ENCODE assay signal across 8 cellular contexts in the genomic region with DNA sequence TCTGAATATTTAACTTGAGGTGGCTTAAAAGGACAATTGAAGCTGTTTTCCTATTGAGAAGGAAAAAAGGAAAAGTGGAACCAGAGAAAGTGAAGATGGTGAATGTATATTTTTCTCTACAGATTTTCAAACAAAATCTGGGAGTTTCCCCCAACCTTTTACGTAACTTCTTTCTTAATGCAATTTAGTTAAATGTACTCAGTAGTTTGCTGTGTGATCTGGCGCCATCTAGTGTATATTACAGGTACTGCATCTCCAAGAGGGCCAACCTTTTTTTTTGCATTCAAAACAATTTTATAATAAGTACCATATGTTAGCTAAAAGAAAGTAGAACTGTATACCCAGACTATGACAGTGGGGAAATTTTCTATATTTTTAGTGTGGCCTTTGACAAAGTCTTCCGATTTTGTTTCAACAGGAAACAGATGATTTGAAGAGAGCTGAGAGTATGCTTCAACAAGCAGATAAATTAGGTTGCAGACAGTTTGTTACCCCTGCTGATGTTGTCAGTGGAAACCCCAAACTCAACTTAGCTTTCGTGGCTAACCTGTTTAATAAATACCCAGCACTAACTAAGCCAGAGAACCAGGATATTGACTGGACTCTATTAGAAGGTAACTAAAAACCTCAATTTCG.
A peak's percentile ranks its signal among the peaks of the same experiment; 100 is the strongest.
DNase-seq lines count a peak whose midpoint lies in the region; TF ChIP-seq lines count a peak whose summit lies in the region.

No MANE protein-coding gene starts in this region.

- H3K36me3 ChIP-seq in HEK293 (ENCODE audit: control insufficient read depth in 2 of 2, insufficient read depth in 1 of 2, low read length in 2 of 2) (peaks cover 47 to 73% of the 10 kb centered on the region in 2 experiments), subcutaneous abdominal adipose tissue (ENCODE audit: control insufficient read depth in 5 of 5, insufficient read depth in 5 of 5, low read length in 5 of 5) (peaks cover 13 to 26% (median 20%) of the 10 kb centered on the region in 5 donors)

- H3K27ac ChIP-seq in HEK293 (ENCODE audit: extremely low read depth, low read depth, low read length) = no peak overlapping the region
- peak overlapping the region; percentile 63 for H3K27ac ChIP-seq in subcutaneous abdominal adipose tissue (ENCODE audit: low read depth, low read length)

- DNase-seq in NCI-H2029 treated with DMSO at 0.1 percent for 48 hours (lab: John Stamatoyannopoulos, UW) (peak; percentile 5), NCI-H2029 (lab: John Stamatoyannopoulos, UW) (no peak), NOMO-1 treated with dmso at 0.1 percent for 144 hours (lab: John Stamatoyannopoulos, UW; ENCODE audit: unreplicated experiment) (peak; percentile 13), brain pericyte (ENCODE audit: low read depth, low spot score) (peak; percentile 71), kidney glomerular epithelial cell (lab: John Stamatoyannopoulos, UW) (peak; percentile 18), occipital lobe (lab: John Stamatoyannopoulos, UW) (no peak)

- no peaks in the 10 kb centered on the region for H3K9me3 ChIP-seq in HEK293 (ENCODE audit: control insufficient read depth, insufficient read depth, low read depth, low read length)
- H3K9me3 ChIP-seq in subcutaneous abdominal adipose tissue (ENCODE audit: control insufficient read depth in 5 of 5, low read length in 5 of 5) = no peaks in the 10 kb centered on the region

- H3K9ac ChIP-seq in subcutaneous abdominal adipose tissue (ENCODE audit: low read length in 5 of 5) = no peak overlapping the region

- H3K4me3 ChIP-seq in HEK293 (ENCODE audit: low read depth, low read length) (no peak overlapping the region), subcutaneous abdominal adipose tissue (ENCODE audit: low read depth in 1 of 5, low read length in 5 of 5) (no peak overlapping the region)

- POLR2A ChIA-PET in HEK293 (lab: Yijun Ruan, JAX) = no interaction called here

- TF ChIP-seq CTCF in HEK293 (tag by site-specific recombination; IDR thresholded peaks at IDR 0.05) = peak; percentile 47; the same call in 1 of the 2 replicates

- H3K4me1 ChIP-seq in HEK293 (ENCODE audit: control insufficient read depth, insufficient read depth, low read length) (no peaks in the 10 kb centered on the region), subcutaneous abdominal adipose tissue (ENCODE audit: control insufficient read depth in 5 of 5, insufficient read depth in 5 of 5, low read length in 5 of 5) (peaks cover 0 to 6% (median 4%) of the 10 kb centered on the region in 5 donors)

- peaks cover 0 to 4% (median 2%) of the 10 kb centered on the region in 5 donors for H3K27me3 ChIP-seq in subcutaneous abdominal adipose tissue (ENCODE audit: control insufficient read depth in 5 of 5, insufficient read depth in 4 of 5, low read length in 5 of 5)

- CTCF ChIA-PET in HEK293 (lab: Yijun Ruan, JAX) = interaction anchor here (0.6 to 3.2 kb wide), 43 partner anchors 9 to 358 kb away, joined by 3 to 44 read pairs (median 4); no protein-coding TSS in a partner anchor

TF ChIP-seq in HEK293, 187 proteins besides CTCF, POLR2A, EP300 and RAD21:
- TF ChIP-seq MEIS1 (CRISPR knock-in tag; IDR thresholded peaks at IDR 0.05; ENCODE audit: borderline replicate concordance) = no peak
- peak; percentile 34 for TF ChIP-seq ZNF664 (tag by site-specific recombination; IDR thresholded peaks at IDR 0.05)
- TF ChIP-seq PRDM1 (tag by site-specific recombination; IDR thresholded peaks at IDR 0.05) = peak; percentile 93
- TF ChIP-seq, protein P1, sequence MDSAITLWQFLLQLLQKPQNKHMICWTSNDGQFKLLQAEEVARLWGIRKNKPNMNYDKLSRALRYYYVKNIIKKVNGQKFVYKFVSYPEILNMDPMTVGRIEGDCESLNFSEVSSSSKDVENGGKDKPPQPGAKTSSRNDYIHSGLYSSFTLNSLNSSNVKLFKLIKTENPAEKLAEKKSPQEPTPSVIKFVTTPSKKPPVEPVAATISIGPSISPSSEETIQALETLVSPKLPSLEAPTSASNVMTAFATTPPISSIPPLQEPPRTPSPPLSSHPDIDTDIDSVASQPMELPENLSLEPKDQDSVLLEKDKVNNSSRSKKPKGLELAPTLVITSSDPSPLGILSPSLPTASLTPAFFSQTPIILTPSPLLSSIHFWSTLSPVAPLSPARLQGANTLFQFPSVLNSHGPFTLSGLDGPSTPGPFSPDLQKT (IDR thresholded peaks at IDR 0.05; ENCODE audit: borderline replicate concordance, low read depth, low read length) = no peak
- TF ChIP-seq ZNF660 (tag by site-specific recombination; IDR thresholded peaks at IDR 0.05) = 0 out of 2 replicates have a peak, but pooled peaks have one; percentile 54
- peak; percentile 93 for TF ChIP-seq ZNF654 (tag by site-specific recombination; IDR thresholded peaks at IDR 0.05; ENCODE audit: low read depth)
- TF ChIP-seq, protein P2, sequence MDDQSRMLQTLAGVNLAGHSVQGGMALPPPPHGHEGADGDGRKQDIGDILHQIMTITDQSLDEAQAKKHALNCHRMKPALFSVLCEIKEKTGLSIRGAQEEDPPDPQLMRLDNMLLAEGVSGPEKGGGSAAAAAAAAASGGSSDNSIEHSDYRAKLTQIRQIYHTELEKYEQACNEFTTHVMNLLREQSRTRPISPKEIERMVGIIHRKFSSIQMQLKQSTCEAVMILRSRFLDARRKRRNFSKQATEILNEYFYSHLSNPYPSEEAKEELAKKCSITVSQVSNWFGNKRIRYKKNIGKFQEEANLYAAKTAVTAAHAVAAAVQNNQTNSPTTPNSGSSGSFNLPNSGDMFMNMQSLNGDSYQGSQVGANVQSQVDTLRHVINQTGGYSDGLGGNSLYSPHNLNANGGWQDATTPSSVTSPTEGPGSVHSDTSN (CRISPR knock-in tag; IDR thresholded peaks at IDR 0.05) = no peak

Comparison
In these comparisons a context has a peak if more than half of its experiments do, and no peak if none do; other contexts are left out.
1. DNase-seq: peak in NCI-H2029 treated with DMSO at 0.1 percent for 48 hours (single experiment), NOMO-1 treated with dmso at 0.1 percent for 144 hours (single experiment), brain pericyte (single experiment) and kidney glomerular epithelial cell (single experiment); none in NCI-H2029 (single experiment) and occipital lobe (single experiment).